In genomic region chr1:42146916-42147320, GRCh38 we compare ENCODE assay signal across 9 cellular contexts. TPM values are rescaled to one million over a fixed set of nuclear protein-coding genes. Genes with fewer than 3 reads are reported as not detected.
DNase-seq lines count a peak whose midpoint lies in the region; ATAC-seq, FAIRE-seq and TF ChIP-seq lines count a peak whose summit lies in the region.
"Had no signal": no experiment of that assay in that cellular context is flagged by ENCODE, and none has a peak within 500 bp of the region (broad histone marks: within the 10 kb centered on the region; RNA-seq: fewer than 3 reads in every experiment).

No MANE protein-coding gene starts in this region.

- no peak for TF ChIP-seq POLR2A in gastroesophageal sphincter (IDR thresholded peaks at IDR 0.05)

- no peak overlapping the region for H2AFZ ChIP-seq in KMS-11 (ENCODE audit: low read depth)

- TF ChIP-seq EP300 in gastroesophageal sphincter (IDR thresholded peaks at IDR 0.05) = no peak

- H3K4me1 ChIP-seq in KMS-11 (ENCODE audit: low read depth, poor library complexity, severe bottlenecking) (no peaks in the 10 kb centered on the region), gastroesophageal sphincter (no peaks in the 10 kb centered on the region), pancreas (peaks cover 0 to 7% (median 2%) of the 10 kb centered on the region in 3 donors)

- ATAC-seq in gastroesophageal sphincter (no peak), pancreas (peak; percentile 94 to 99 (median 97)), HG03039 (IDR thresholded peaks at IDR 0.05; ENCODE audit: unreplicated experiment) (no peak)

- H3K36me3 ChIP-seq in KMS-11 (ENCODE audit: insufficient read depth) (no peaks in the 10 kb centered on the region), gastroesophageal sphincter (no peaks in the 10 kb centered on the region), pancreas (no peaks in the 10 kb centered on the region)

- no peaks in the 10 kb centered on the region for H3K79me2 ChIP-seq in KMS-11 (ENCODE audit: insufficient read depth, low read depth)

- 7 to 11% methylated on average over 4 of the region's 7 CpGs for WGBS in gastroesophageal sphincter (ENCODE audit: low coverage in 1 of 2), 2 donors
- 1 to 3% methylated on average over 7 of the region's 7 CpGs for WGBS in pancreas, 2 donors

- no peak overlapping the region for H3K4me2 ChIP-seq in KMS-11

- H3K9me3 ChIP-seq in gastroesophageal sphincter (no peaks in the 10 kb centered on the region), pancreas (no peaks in the 10 kb centered on the region)

- H3K9ac ChIP-seq in KMS-11 = no peak overlapping the region

- H3K27me3 ChIP-seq in KMS-11 (ENCODE audit: insufficient read depth, low read depth) (no peaks in the 10 kb centered on the region), gastroesophageal sphincter (peaks cover 76% of the 10 kb centered on the region), pancreas (no peaks in the 10 kb centered on the region)

- H3K27ac ChIP-seq in KMS-11 (no peak overlapping the region), gastroesophageal sphincter (no peak overlapping the region), pancreas (no peak overlapping the region)

- no peaks in the 10 kb centered on the region for H4K20me1 ChIP-seq in KMS-11 (ENCODE audit: insufficient read depth)

- intact Hi-C loops in pancreas (cut with DNase I) = no loop called here

- TF ChIP-seq CTCF in KMS-11 (conservative IDR thresholded peaks at IDR 0.05; ENCODE audit: low read depth, low read length) = peak; percentile 85
- peak; percentile 49 to 75 (median 64) for TF ChIP-seq CTCF in gastroesophageal sphincter (IDR thresholded peaks at IDR 0.05)
- peak; percentile 61 to 80 (median 72) for TF ChIP-seq CTCF in pancreas (IDR thresholded peaks at IDR 0.05)

- FAIRE-seq in pancreas (lab: Jason Lieb, UNC) = no peak

- no peak overlapping the region for H3K4me3 ChIP-seq in KMS-11 (IDR thresholded peaks at IDR 0.05; ENCODE audit: insufficient read depth, low read depth, low read length)
- H3K4me3 ChIP-seq in gastroesophageal sphincter = no peak overlapping the region
- no peak overlapping the region for H3K4me3 ChIP-seq in pancreas

- DNase-seq in DMS153 (lab: John Stamatoyannopoulos, UW) (peak; percentile 90), RPMI7951 (ENCODE audit: low read depth) (peak; percentile 43), pancreas (peak; percentile 87 to 95 (median 92)), ureter (ENCODE audit: low spot score) (peak; percentile 85)
- peak; percentile 38 for DNase-seq in activated effector memory CD4-positive, alpha-beta T cell treated with Interleukin-2 at 50 U/mL for 16 hours

RNA-seq across cellular contexts. Expression of gene GUCA2B, which starts 6.3 kb away (rescaled TPM):
- not detected in 2 replicates for total RNA-seq in RPMI7951 (2014; rRNA removed; shearing (Covaris generic))
- total RNA-seq in gastroesophageal sphincter = not detected
- total RNA-seq in pancreas = 1 to 10 TPM in 1 of 6 donors, under 1 TPM in 2, not detected in 3; 0.37 to 1.4 (median 0.38) TPM
- polyA plus RNA-seq in pancreas = under 1 TPM; 0.68 to 0.80 TPM
- total RNA-seq in ureter = not detected
- total RNA-seq: T-helper 1 cell treated with Interleukin-12 subunit alpha and Interleukin-12 subunit beta and Interleukin-4 antibody, amounts not matched to agents 30 ng/mL and 1 ng/mL, for 36 hours had no signal

RNA-seq across cellular contexts. Expression of gene GUCA2A, which starts 17.6 kb away (rescaled TPM):
- not detected in 2 replicates for total RNA-seq in RPMI7951 (2014; rRNA removed; shearing (Covaris generic))
- total RNA-seq in gastroesophageal sphincter (not detected), pancreas (1 to 10 TPM in 2 of 6 donors, under 1 TPM in 3, not detected in 1; 0.55 to 1.4 (median 0.69) TPM), ureter (not detected)
- polyA plus RNA-seq in pancreas = 1 to 10 TPM; 1.8 to 3.4 TPM
- total RNA-seq: T-helper 1 cell treated with Interleukin-12 subunit alpha and Interleukin-12 subunit beta and Interleukin-4 antibody, amounts not matched to agents 30 ng/mL and 1 ng/mL, for 36 hours had no signal

Comparison
In these comparisons a context has a peak if more than half of its experiments do, and no peak if none do; other contexts are left out.
1. DNase-seq: peak in every context shown above with its lines; median percentile 92 in pancreas; 90 in DMS153; 85 in ureter; 43 in RPMI7951; 38 in activated effector memory CD4-positive, alpha-beta T cell treated with Interleukin-2 at 50 U/mL for 16 hours.
2. ATAC-seq: peak in pancreas (4 of 4); none in gastroesophageal sphincter (single experiment) and HG03039 (single experiment).
3. Peak in every context shown above with its lines, with median percentiles within 50 percentile points of each other: CTCF ChIP-seq.